Comparison of ENCODE assay signal across 16 cellular contexts in the genomic region with DNA sequence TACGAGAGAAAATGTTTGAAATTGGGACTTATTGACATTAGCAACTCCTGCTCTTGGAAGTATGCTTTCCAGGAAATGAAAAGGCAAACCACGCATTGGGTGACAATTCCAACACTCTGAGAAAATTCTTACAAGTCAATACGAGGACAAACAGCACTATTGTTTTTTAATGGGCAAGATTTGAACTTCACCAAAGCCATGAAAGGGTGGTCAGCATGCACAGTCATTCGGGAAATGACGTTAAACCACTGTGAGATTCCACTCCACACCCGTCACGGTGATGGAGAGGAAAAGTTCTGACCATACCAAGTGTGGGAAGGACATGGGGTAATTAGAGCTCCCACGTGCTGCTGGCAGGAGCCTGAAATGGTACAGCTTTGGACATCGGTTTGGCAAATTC. TPM values are rescaled to one million over a fixed set of nuclear protein-coding genes. Genes with fewer than 3 reads are reported as not detected.
"Had no signal": no experiment of that assay in that cellular context is flagged by ENCODE, and none has a peak within 500 bp of the region (broad histone marks: within the 10 kb centered on the region; RNA-seq: fewer than 3 reads in every experiment).

No MANE protein-coding gene starts in this region.

- H3K4me3 Mint-ChIP-seq: activated CD8-positive, alpha-beta memory T cell treated with anti-CD3 and anti-CD28 coated beads, Interleukin-2, amount 10 ng/mL, durations not matched to agents 7 days and 5 days; activated naive CD8-positive, alpha-beta T cell treated with anti-CD3 and anti-CD28 coated beads, Interleukin-2, amount 10 ng/mL, durations not matched to agents 7 days and 5 days; activated T-cell treated with anti-CD3 and anti-CD28 coated beads, Interleukin-2, amount 50 U/mL, for 4 hours; nephron progenitor cell; T-helper 17 cell had no signal

- H2AFZ ChIP-seq: hepatocyte had no signal

- H3K27me3 ChIP-seq: breast epithelium, hepatocyte had no signal

- H3K27ac Mint-ChIP-seq: activated CD8-positive, alpha-beta memory T cell treated with anti-CD3 and anti-CD28 coated beads, Interleukin-2, amount 10 ng/mL, durations not matched to agents 7 days and 5 days; nephron progenitor cell; T-helper 17 cell had no signal

- H3K4me3 ChIP-seq: breast epithelium, hepatocyte, stomach, thoracic aorta had no signal

- DNase-seq: activated CD4-positive, alpha-beta T cell treated with anti-CD3 and anti-CD28 coated beads, Interleukin-2, amount 50 U/mL, for 4 hours; activated CD8-positive, alpha-beta memory T cell treated with anti-CD3 and anti-CD28 coated beads, Interleukin-2, amount 10 ng/mL, durations not matched to agents 7 days and 5 days; activated naive CD8-positive, alpha-beta T cell treated with anti-CD3 and anti-CD28 coated beads, Interleukin-2, amount 10 ng/mL, durations not matched to agents 7 days and 5 days; activated T-cell treated with anti-CD3 and anti-CD28 coated beads, Interleukin-2, amount 50 U/mL, for 4 hours; aorta; nephron progenitor cell; stimulated activated CD4-positive, alpha-beta T cell treated with anti-CD3 and anti-CD28 coated beads, Interleukin-4, amount 100 ng/mL, for 24 hours; stomach; T-helper 17 cell had no signal

- ATAC-seq: activated CD8-positive, alpha-beta memory T cell treated with anti-CD3 and anti-CD28 coated beads, Interleukin-2, amount 10 ng/mL, durations not matched to agents 7 days and 5 days; activated T-cell treated with anti-CD3 and anti-CD28 coated beads, Interleukin-2, amount 50 U/mL, for 4 hours; T-helper 17 cell had no signal

- H3K4me1 ChIP-seq: breast epithelium had no signal

- H3K79me2 ChIP-seq: hepatocyte had no signal

- H3K4me2 ChIP-seq: hepatocyte had no signal

- H3K27ac ChIP-seq: breast epithelium, thoracic aorta had no signal

- FAIRE-seq: TTC549 had no signal

- H3K36me3 ChIP-seq: breast epithelium, stomach, thoracic aorta had no signal

- H3K27me3 Mint-ChIP-seq: activated naive CD8-positive, alpha-beta T cell treated with anti-CD3 and anti-CD28 coated beads, Interleukin-2, amount 10 ng/mL, durations not matched to agents 7 days and 5 days; T-helper 17 cell had no signal

RNA-seq across cellular contexts. Expression of a gene that starts 44.3 kb away (rescaled TPM):
- total RNA-seq: activated CD8-positive, alpha-beta memory T cell treated with anti-CD3 and anti-CD28 coated beads, Interleukin-2, amount 10 ng/mL, durations not matched to agents 7 days and 5 days; activated naive CD8-positive, alpha-beta T cell treated with anti-CD3 and anti-CD28 coated beads, Interleukin-2, amount 10 ng/mL, durations not matched to agents 7 days and 5 days; activated T-cell treated with anti-CD3 and anti-CD28 coated beads, Interleukin-2, amount 50 U/mL, for 4 hours; breast epithelium; chondrocyte; fibroblast of lung; hepatocyte; omental fat pad; T-helper 17 cell had no signal
- polyA plus RNA-seq: aorta, fibroblast of lung had no signal

RNA-seq across cellular contexts. Expression of a gene that starts 58.5 kb away (rescaled TPM):
- total RNA-seq: thoracic aorta had no signal
